8 cellular contexts compared by ENCODE assay signal in genomic region chr2:158457092-158457825, GRCh38. TPM values are rescaled to one million over a fixed set of nuclear protein-coding genes. Genes with fewer than 3 reads are reported as not detected.
DNase-seq lines count a peak whose midpoint lies in the region; ATAC-seq and TF ChIP-seq lines count a peak whose summit lies in the region.

No MANE protein-coding gene starts in this region.

- intact Hi-C loops in Caco-2 (cut with micrococcal nuclease; ENCODE audit: unreplicated experiment) (loop anchor here (2.0 to 5.0 kb wide), 2 partner anchors 272 to 330 kb away; no protein-coding TSS in a partner anchor), thyroid gland (cut with DNase I) (loop anchor here (5.0 kb wide), 2 partner anchors 275 to 285 kb away; no protein-coding TSS in a partner anchor)

- TF ChIP-seq CTCF in Caco-2 (IDR thresholded peaks at IDR 0.05; ENCODE audit: insufficient read depth in 1 of 2, low read depth in 1 of 2, low read length in 1 of 2, severe bottlenecking in 1 of 2, unreplicated experiment in 1 of 2) (no peak), RWPE2 (IDR thresholded peaks at IDR 0.05; ENCODE audit: poor library complexity, severe bottlenecking) (no peak), glutamatergic neuron (IDR thresholded peaks at IDR 0.05; ENCODE audit: partially characterized antibody, unreplicated experiment) (no peak), osteoblast (IDR thresholded peaks at IDR 0.05; ENCODE audit: extremely low read depth, low read depth, low read length) (peak; percentile 10), thyroid gland (IDR thresholded peaks at IDR 0.05) (no peak)

- WGBS in thyroid gland, 2 donors = 1% methylated on average over 38 to 67 of the region's 84 CpGs

- no peaks in the 10 kb centered on the region for H3K27me3 ChIP-seq in Caco-2 (replicated peaks; ENCODE audit: control insufficient read depth, insufficient read depth, low read length)
- H3K27me3 ChIP-seq in RWPE2 (ENCODE audit: insufficient read depth, poor library complexity, severe bottlenecking) = no peaks in the 10 kb centered on the region
- H3K27me3 ChIP-seq in osteoblast (ENCODE audit: insufficient read depth, low read length) = no peaks in the 10 kb centered on the region
- no peaks in the 10 kb centered on the region for H3K27me3 ChIP-seq in thyroid gland

- H3K27me3 Mint-ChIP-seq in Caco-2 (ENCODE audit: insufficient read depth, unreplicated experiment) (no peaks in the 10 kb centered on the region), glutamatergic neuron (ENCODE audit: unreplicated experiment) (peaks cover 10% of the 10 kb centered on the region)

- CTCF ChIA-PET in Caco-2 (lab: Charles Lee) = interaction anchor here (0.6 to 1.3 kb wide), 11 partner anchors 17 to 433 kb away, joined by 3 to 6 read pairs (median 4); no protein-coding TSS in a partner anchor

- no peaks in the 10 kb centered on the region for H3K9me3 ChIP-seq in Caco-2
- no peaks in the 10 kb centered on the region for H3K9me3 ChIP-seq in RWPE2 (ENCODE audit: severe bottlenecking)
- no peaks in the 10 kb centered on the region for H3K9me3 ChIP-seq in osteoblast (ENCODE audit: low read depth, low read length)
- H3K9me3 ChIP-seq in thyroid gland = no peaks in the 10 kb centered on the region

- H3K79me2 ChIP-seq in osteoblast (ENCODE audit: insufficient read depth, low read length) = peaks cover 48% of the 10 kb centered on the region

- H4K20me1 ChIP-seq in osteoblast (ENCODE audit: insufficient read depth, low read length) = peaks cover 23% of the 10 kb centered on the region

- H2AFZ ChIP-seq in osteoblast (ENCODE audit: low read length) = peak overlapping the region; percentile 83

- H3K36me3 Mint-ChIP-seq in Caco-2 (ENCODE audit: insufficient read depth, unreplicated experiment) (peaks cover 35% of the 10 kb centered on the region), glutamatergic neuron (ENCODE audit: unreplicated experiment) (no peaks in the 10 kb centered on the region)

- H3K4me2 ChIP-seq in osteoblast (ENCODE audit: insufficient read depth, low read length) = peak overlapping the region; percentile 86

- H3K27ac ChIP-seq in RWPE2 (ENCODE audit: poor library complexity, severe bottlenecking) (peak overlapping the region; percentile 82), osteoblast (ENCODE audit: low read depth, low read length) (peak overlapping the region; percentile 60), thyroid gland (peak overlapping the region; percentile 90 to 100 (median 97))

- peak overlapping the region; percentile 97 for H3K27ac Mint-ChIP-seq in Caco-2 (ENCODE audit: unreplicated experiment)
- H3K27ac Mint-ChIP-seq in glutamatergic neuron (ENCODE audit: unreplicated experiment) = no peak overlapping the region

- POLR2A ChIA-PET in Caco-2 (lab: Charles Lee) = interaction anchor here (0.5 to 1.3 kb wide), 7 partner anchors 103 to 686 kb away, joined by 3 to 6 read pairs (median 5); partner anchors contain the start of gene ACVR1

- peak overlapping the region; percentile 93 for H3K4me3 ChIP-seq in Caco-2 (ENCODE audit: low read depth, low read length)
- peak overlapping the region; percentile 64 for H3K4me3 ChIP-seq in RWPE2 (ENCODE audit: severe bottlenecking)
- peak overlapping the region; percentile 86 for H3K4me3 ChIP-seq in osteoblast (ENCODE audit: insufficient read depth, low read length)
- peak overlapping the region; percentile 89 to 93 (median 89) for H3K4me3 ChIP-seq in thyroid gland (replicated peaks in 1 of 3)

- H3K4me1 ChIP-seq in Caco-2 (peaks cover 24% of the 10 kb centered on the region), RWPE2 (ENCODE audit: insufficient read depth, poor library complexity, severe bottlenecking) (peaks cover 18% of the 10 kb centered on the region), osteoblast (ENCODE audit: insufficient read depth, low read length) (peaks cover 22% of the 10 kb centered on the region), thyroid gland (peaks cover 17 to 23% of the 10 kb centered on the region in 2 donors)

- H3K4me1 Mint-ChIP-seq in Caco-2 (ENCODE audit: low read depth, unreplicated experiment) (peaks cover 13% of the 10 kb centered on the region), glutamatergic neuron (ENCODE audit: low read depth, unreplicated experiment) (peaks cover 11% of the 10 kb centered on the region)

- H3K36me3 ChIP-seq in Caco-2 (ENCODE audit: control insufficient read depth, insufficient read depth, low read length) (no peaks in the 10 kb centered on the region), RWPE2 (ENCODE audit: low read depth) (peaks cover 8% of the 10 kb centered on the region), osteoblast (ENCODE audit: insufficient read depth, low read length) (no peaks in the 10 kb centered on the region), thyroid gland (no peaks in the 10 kb centered on the region)

- ATAC-seq in GM21360 (IDR thresholded peaks at IDR 0.05; ENCODE audit: unreplicated experiment) (peak; percentile 24), RWPE2 (ENCODE audit: low read depth) (peak; percentile 24)

- H3K4me3 Mint-ChIP-seq in Caco-2 (ENCODE audit: unreplicated experiment) (peak overlapping the region; percentile 98), glutamatergic neuron (ENCODE audit: unreplicated experiment) (peak overlapping the region; percentile 94)

- BruUV-seq in Caco-2 (replicated peaks; lab: Mats Ljungman, UMichigan) = no TSS peak

- TF ChIP-seq POLR2A in thyroid gland (IDR thresholded peaks at IDR 0.05) = no peak

- peak; percentile 65 to 73 for DNase-seq in Caco-2
- peak; percentile 24 for DNase-seq in HS-27A (ENCODE audit: low read depth)
- peak; percentile 74 for DNase-seq in RWPE2 (ENCODE audit: low spot score)
- DNase-seq in activated naive CD4-positive, alpha-beta T cell treated with Interleukin-2 at 50 U/mL for 16 hours = peak; percentile 53
- DNase-seq in glutamatergic neuron = peak; percentile 76
- DNase-seq in osteoblast (ENCODE audit: insufficient read length, low spot score, missing footprints) = peak; percentile 90
- peak; percentile 69 to 74 for DNase-seq in thyroid gland

- H3K9me3 Mint-ChIP-seq in Caco-2 (ENCODE audit: unreplicated experiment) (no peaks in the 10 kb centered on the region), glutamatergic neuron (ENCODE audit: unreplicated experiment) (peaks cover 8% of the 10 kb centered on the region)

RNA-seq across cellular contexts. Expression of gene PKP4, which starts 0.5 kb away (rescaled TPM):
- total RNA-seq in Caco-2 (2022) (140 and 147 TPM in 2 replicates), glutamatergic neuron (ENCODE audit: unreplicated experiment) (25.0 TPM), osteoblast (47.4 and 54.5 TPM in 2 replicates), thyroid gland (100 to 1,000 TPM; 117 to 155 (median 136) TPM)

RNA-seq across cellular contexts. Expression of gene CCDC148, which starts 0.7 kb away (rescaled TPM):
- total RNA-seq in Caco-2 (2022) (5.3 and 6.3 TPM in 2 replicates), glutamatergic neuron (ENCODE audit: unreplicated experiment) (1.8 TPM), osteoblast (1.8 and 2.1 TPM in 2 replicates), thyroid gland (10 to 100 TPM in 1 of 4 donors, 1 to 10 TPM in 3; 4.6 to 10.7 (median 7.4) TPM)

Comparison
In these comparisons a context has a peak if more than half of its experiments do, and no peak if none do; other contexts are left out.
1. Peak in every context shown above with its lines: DNase-seq, ATAC-seq, H3K4me3 ChIP-seq and H3K27ac ChIP-seq.
2. DNase-seq: peak in every context shown above with its lines; median percentile 90 in osteoblast; 76 in glutamatergic neuron; 74 in RWPE2; 72 in thyroid gland; 69 in Caco-2; 53 in activated naive CD4-positive, alpha-beta T cell treated with Interleukin-2 at 50 U/mL for 16 hours; 24 in HS-27A.